2 cellular contexts compared by ENCODE assay signal in genomic region chr4:15349426-15349825, GRCh38.
A peak's percentile ranks its signal among the peaks of the same experiment; 100 is the strongest.
TF ChIP-seq lines count a peak whose summit lies in the region.

No MANE protein-coding gene starts in this region.

TF ChIP-seq in IMR-90, 13 proteins besides CTCF, POLR2A, EP300 and RAD21:
- TF ChIP-seq MAFK (IDR thresholded peaks at IDR 0.05; ENCODE audit: low read depth, low read length) (no peak), FOS (IDR thresholded peaks at IDR 0.05; ENCODE audit: low read depth, low read length) (no peak), RFX5 (IDR thresholded peaks at IDR 0.05; ENCODE audit: low read depth, low read length) (no peak), USF2 (IDR thresholded peaks at IDR 0.05; ENCODE audit: low read depth, low read length) (no peak), ELK1 (IDR thresholded peaks at IDR 0.05; ENCODE audit: borderline replicate concordance, low read depth, low read length) (no peak), RCOR1 (IDR thresholded peaks at IDR 0.05; ENCODE audit: insufficient replicate concordance, low read length) (no peak), MAZ (IDR thresholded peaks at IDR 0.05; ENCODE audit: borderline replicate concordance, low read depth, low read length) (no peak), CEBPB (IDR thresholded peaks at IDR 0.05; ENCODE audit: low read depth, low read length) (no peak), BHLHE40 (IDR thresholded peaks at IDR 0.05; ENCODE audit: low read depth, low read length) (no peak), SMC3 (IDR thresholded peaks at IDR 0.05; ENCODE audit: low read depth, low read length) (no peak), NFE2L2 (IDR thresholded peaks at IDR 0.05; ENCODE audit: low read depth, low read length) (no peak)

TF ChIP-seq in GM12878, 131 proteins besides CTCF, POLR2A, EP300 and RAD21:
- TF ChIP-seq, protein P1, sequence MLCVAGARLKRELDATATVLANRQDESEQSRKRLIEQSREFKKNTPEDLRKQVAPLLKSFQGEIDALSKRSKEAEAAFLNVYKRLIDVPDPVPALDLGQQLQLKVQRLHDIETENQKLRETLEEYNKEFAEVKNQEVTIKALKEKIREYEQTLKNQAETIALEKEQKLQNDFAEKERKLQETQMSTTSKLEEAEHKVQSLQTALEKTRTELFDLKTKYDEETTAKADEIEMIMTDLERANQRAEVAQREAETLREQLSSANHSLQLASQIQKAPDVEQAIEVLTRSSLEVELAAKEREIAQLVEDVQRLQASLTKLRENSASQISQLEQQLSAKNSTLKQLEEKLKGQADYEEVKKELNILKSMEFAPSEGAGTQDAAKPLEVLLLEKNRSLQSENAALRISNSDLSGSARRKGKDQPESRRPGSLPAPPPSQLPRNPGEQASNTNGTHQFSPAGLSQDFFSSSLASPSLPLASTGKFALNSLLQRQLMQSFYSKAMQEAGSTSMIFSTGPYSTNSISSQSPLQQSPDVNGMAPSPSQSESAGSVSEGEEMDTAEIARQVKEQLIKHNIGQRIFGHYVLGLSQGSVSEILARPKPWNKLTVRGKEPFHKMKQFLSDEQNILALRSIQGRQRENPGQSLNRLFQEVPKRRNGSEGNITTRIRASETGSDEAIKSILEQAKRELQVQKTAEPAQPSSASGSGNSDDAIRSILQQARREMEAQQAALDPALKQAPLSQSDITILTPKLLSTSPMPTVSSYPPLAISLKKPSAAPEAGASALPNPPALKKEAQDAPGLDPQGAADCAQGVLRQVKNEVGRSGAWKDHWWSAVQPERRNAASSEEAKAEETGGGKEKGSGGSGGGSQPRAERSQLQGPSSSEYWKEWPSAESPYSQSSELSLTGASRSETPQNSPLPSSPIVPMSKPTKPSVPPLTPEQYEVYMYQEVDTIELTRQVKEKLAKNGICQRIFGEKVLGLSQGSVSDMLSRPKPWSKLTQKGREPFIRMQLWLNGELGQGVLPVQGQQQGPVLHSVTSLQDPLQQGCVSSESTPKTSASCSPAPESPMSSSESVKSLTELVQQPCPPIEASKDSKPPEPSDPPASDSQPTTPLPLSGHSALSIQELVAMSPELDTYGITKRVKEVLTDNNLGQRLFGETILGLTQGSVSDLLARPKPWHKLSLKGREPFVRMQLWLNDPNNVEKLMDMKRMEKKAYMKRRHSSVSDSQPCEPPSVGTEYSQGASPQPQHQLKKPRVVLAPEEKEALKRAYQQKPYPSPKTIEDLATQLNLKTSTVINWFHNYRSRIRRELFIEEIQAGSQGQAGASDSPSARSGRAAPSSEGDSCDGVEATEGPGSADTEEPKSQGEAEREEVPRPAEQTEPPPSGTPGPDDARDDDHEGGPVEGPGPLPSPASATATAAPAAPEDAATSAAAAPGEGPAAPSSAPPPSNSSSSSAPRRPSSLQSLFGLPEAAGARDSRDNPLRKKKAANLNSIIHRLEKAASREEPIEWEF (IDR thresholded peaks at IDR 0.05; ENCODE audit: insufficient replicate concordance, low read depth, low read length), result no peak
- peak; percentile 19; the same call in 1 of the 2 replicates for TF ChIP-seq SPI1 (IDR thresholded peaks at IDR 0.05; ENCODE audit: borderline replicate concordance, insufficient read depth, low read depth, low read length)
